ENCODE assay signal across 17 cellular contexts in the genomic region with DNA sequence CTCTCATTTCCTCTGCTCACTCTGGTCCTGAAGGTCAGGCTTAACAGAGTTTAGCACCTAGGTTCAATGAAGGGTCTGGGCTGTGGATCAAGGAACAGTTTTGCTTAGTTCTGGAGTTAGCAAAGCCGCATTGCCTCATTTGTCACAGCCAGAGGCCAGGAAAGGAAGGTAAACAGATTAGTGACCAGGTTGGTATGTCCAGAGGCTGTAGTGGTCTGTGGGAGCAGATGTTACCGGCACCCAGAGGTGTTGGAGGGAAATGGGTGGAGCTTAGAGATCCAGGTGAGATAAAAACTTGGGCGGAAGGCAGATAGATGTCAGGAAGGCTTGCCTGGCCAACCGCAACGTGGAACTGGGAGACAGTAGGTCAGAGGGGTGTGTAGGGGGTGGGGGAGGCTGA. TPM values are rescaled to one million over a fixed set of nuclear protein-coding genes. Genes with fewer than 3 reads are reported as not detected.
A peak's percentile ranks its signal among the peaks of the same experiment; 100 is the strongest.
DNase-seq lines count a peak whose midpoint lies in the region; ATAC-seq, FAIRE-seq and TF ChIP-seq lines count a peak whose summit lies in the region.
"Had no signal": no experiment of that assay in that cellular context is flagged by ENCODE, and none has a peak within 500 bp of the region (broad histone marks: within the 10 kb centered on the region; RNA-seq: fewer than 3 reads in every experiment).

No MANE protein-coding gene starts in this region.

- H3K36me3 Mint-ChIP-seq in activated naive CD4-positive, alpha-beta T cell treated with anti-CD3 and anti-CD28 coated beads, Interleukin-2, amount 50 U/mL, for 72 hours = no peaks in the 10 kb centered on the region
- H3K36me3 Mint-ChIP-seq in activated naive CD4-positive, alpha-beta T cell treated with anti-CD3 and anti-CD28 coated beads, Interleukin-2, amount 10 ng/mL, durations not matched to agents 7 days and 5 days = peaks cover 15% of the 10 kb centered on the region

- no peaks in the 10 kb centered on the region for H4K20me1 ChIP-seq in hepatocyte (ENCODE audit: insufficient read depth, poor library complexity, severe bottlenecking)

- H3K27me3 Mint-ChIP-seq in activated naive CD4-positive, alpha-beta T cell treated with anti-CD3 and anti-CD28 coated beads, Interleukin-2, amount 10 ng/mL, durations not matched to agents 7 days and 5 days = peaks cover 3% of the 10 kb centered on the region

- no peak overlapping the region for H2AFZ ChIP-seq in hepatocyte

- H3K4me3 Mint-ChIP-seq in activated naive CD4-positive, alpha-beta T cell treated with anti-CD3 and anti-CD28 coated beads, Interleukin-2, amount 10 ng/mL, durations not matched to agents 7 days and 5 days = no peak overlapping the region
- H3K4me3 Mint-ChIP-seq: nephron had no signal

- H3K4me1 ChIP-seq in hepatocyte (ENCODE audit: insufficient read depth) = peaks cover 10% of the 10 kb centered on the region
- H3K4me1 ChIP-seq in spleen = no peaks in the 10 kb centered on the region
- no peaks in the 10 kb centered on the region for H3K4me1 ChIP-seq in small intestine (ENCODE audit: control insufficient read depth in 2 of 2, insufficient read depth in 1 of 2, low read depth in 1 of 2, low read length in 1 of 2)
- H3K4me1 ChIP-seq: Peyer's patch had no signal

- DNase-seq in activated naive CD4-positive, alpha-beta T cell treated with anti-CD3 and anti-CD28 coated beads, Interleukin-2, amount 50 U/mL, for 72 hours (ENCODE audit: low spot score in 2 of 2) = no peak
- no peak for DNase-seq in activated naive CD4-positive, alpha-beta T cell treated with anti-CD3 and anti-CD28 coated beads, Interleukin-2, amount 10 ng/mL, durations not matched to agents 7 days and 5 days
- DNase-seq in NCI-H69 (lab: John Stamatoyannopoulos, UW) = peak; percentile 72
- peak; percentile 50 for DNase-seq in hepatocyte (ENCODE audit: low spot score)
- DNase-seq in spleen = peak; percentile 30
- DNase-seq in small intestine = no peak
- no peak for DNase-seq in cerebellum (ENCODE audit: low spot score)
- DNase-seq in stimulated activated CD4-positive, alpha-beta T cell treated with anti-CD3 and anti-CD28 coated beads, Interleukin-15, amount 100 ng/mL, for 24 hours = no peak
- DNase-seq: activated CD4-positive, alpha-beta T cell treated with anti-CD3 and anti-CD28 coated beads, Interleukin-2, amount 50 U/mL, for 48 hours; activated naive CD4-positive, alpha-beta T cell; DMS79; NCI-H2227 treated with DMSO at 0.1 percent for 48 hours; Peyer's patch had no signal

- H3K4me3 ChIP-seq in hepatocyte (no peak overlapping the region), spleen (no peak overlapping the region), small intestine (ENCODE audit: low read depth in 1 of 2, low read length in 2 of 2) (no peak overlapping the region)
- H3K4me3 ChIP-seq: GM12878, Peyer's patch, upper lobe of left lung had no signal

- H3K27ac ChIP-seq in hepatocyte (peak overlapping the region; percentile 61), spleen (peak overlapping the region in 1 of 8 donors; percentile 8), small intestine (ENCODE audit: low read depth in 1 of 2, low read length in 1 of 2) (no peak overlapping the region)
- H3K27ac ChIP-seq: Peyer's patch had no signal

- no peaks in the 10 kb centered on the region for H3K9me2 ChIP-seq in hepatocyte (replicated peaks; ENCODE audit: insufficient read depth)

- no peaks in the 10 kb centered on the region for H3K79me2 ChIP-seq in hepatocyte

- intact Hi-C loops in spleen (cut with DNase I; ENCODE audit: low total_unique reads) = no loop called here

- FAIRE-seq in small intestine (lab: Jason Lieb, UNC) = no peak
- FAIRE-seq: colon, GM12878 had no signal

- TF ChIP-seq POLR2A in spleen (IDR thresholded peaks at IDR 0.05) = no peak

- H3K9me3 ChIP-seq in hepatocyte (ENCODE audit: low read depth) (no peaks in the 10 kb centered on the region), spleen (no peaks in the 10 kb centered on the region), small intestine (ENCODE audit: control insufficient read depth, low read depth) (no peaks in the 10 kb centered on the region)
- H3K9me3 ChIP-seq: Peyer's patch, upper lobe of left lung had no signal

- H3K27me3 ChIP-seq in hepatocyte (no peaks in the 10 kb centered on the region), spleen (replicated peaks in 1 of 7) (no peaks in the 10 kb centered on the region), small intestine (ENCODE audit: control insufficient read depth in 2 of 2, insufficient read depth in 2 of 2, low read length in 2 of 2) (no peaks in the 10 kb centered on the region)
- H3K27me3 ChIP-seq: Peyer's patch, upper lobe of left lung had no signal

- CTCF ChIA-PET in activated naive CD4-positive, alpha-beta T cell treated with anti-CD3 and anti-CD28 coated beads, Interleukin-2, amount 10 ng/mL, durations not matched to agents 7 days and 5 days (lab: Charles Lee) = no interaction called here

- H3K36me3 ChIP-seq in hepatocyte (replicated peaks; ENCODE audit: insufficient read depth, low read depth) (no peaks in the 10 kb centered on the region), spleen (peaks cover 0 to 39% (median 31%) of the 10 kb centered on the region in 6 donors), small intestine (ENCODE audit: control insufficient read depth in 2 of 2, insufficient read depth in 2 of 2, low read length in 2 of 2) (peaks cover 6 to 16% of the 10 kb centered on the region in 2 donors)

- no peak for TF ChIP-seq CTCF in hepatocyte (IDR thresholded peaks at IDR 0.05; ENCODE audit: poor library complexity)
- TF ChIP-seq CTCF in spleen (IDR thresholded peaks at IDR 0.05 in 8 of 11, conservative IDR thresholded peaks at IDR 0.05 in 3 of 11) = no peak

- peaks cover 8% of the 10 kb centered on the region for H3K4me1 Mint-ChIP-seq in activated naive CD4-positive, alpha-beta T cell treated with anti-CD3 and anti-CD28 coated beads, Interleukin-2, amount 10 ng/mL, durations not matched to agents 7 days and 5 days
- H3K4me1 Mint-ChIP-seq: nephron had no signal

- H3K27ac Mint-ChIP-seq in activated naive CD4-positive, alpha-beta T cell treated with anti-CD3 and anti-CD28 coated beads, Interleukin-2, amount 50 U/mL, for 72 hours = peak overlapping the region; percentile 49 to 92
- no peak overlapping the region for H3K27ac Mint-ChIP-seq in activated naive CD4-positive, alpha-beta T cell treated with anti-CD3 and anti-CD28 coated beads, Interleukin-2, amount 10 ng/mL, durations not matched to agents 7 days and 5 days

- no peak for ATAC-seq in activated naive CD4-positive, alpha-beta T cell treated with anti-CD3 and anti-CD28 coated beads, Interleukin-2, amount 50 U/mL, for 72 hours
- ATAC-seq: GM12878 had no signal

- no peak overlapping the region for H3K4me2 ChIP-seq in hepatocyte

- 33% methylated on average over 5 of the region's 5 CpGs for WGBS in hepatocyte (ENCODE audit: low lambda C conversion rate, missing lambda C conversion rate)
- 42 to 49% (median 46%) methylated on average over 5 of the region's 5 CpGs for WGBS in spleen, 5 donors
- 20 to 35% (median 24%) methylated on average over 5 of the region's 5 CpGs for WGBS in small intestine, 3 donors

- no peaks in the 10 kb centered on the region for H3K9me3 Mint-ChIP-seq in activated naive CD4-positive, alpha-beta T cell treated with anti-CD3 and anti-CD28 coated beads, Interleukin-2, amount 50 U/mL, for 72 hours
- no peaks in the 10 kb centered on the region for H3K9me3 Mint-ChIP-seq in activated naive CD4-positive, alpha-beta T cell treated with anti-CD3 and anti-CD28 coated beads, Interleukin-2, amount 10 ng/mL, durations not matched to agents 7 days and 5 days
- H3K9me3 Mint-ChIP-seq: nephron had no signal

RNA-seq across cellular contexts. Expression of gene ZMIZ2, which starts 36.6 kb away (rescaled TPM):
- 100 to 1,000 TPM; 124 to 176 TPM for total RNA-seq in activated naive CD4-positive, alpha-beta T cell treated with anti-CD3 and anti-CD28 coated beads, Interleukin-2, amount 50 U/mL, for 72 hours
- total RNA-seq in hepatocyte (6.2 and 10.5 TPM in 2 replicates), spleen (100 to 1,000 TPM in 4 of 7 donors, 10 to 100 TPM in 3; 35.6 to 160 (median 125) TPM), cerebellum (24.6 TPM)
- polyA plus RNA-seq in hepatocyte (37.0 and 39.6 TPM in 2 replicates), spleen (10 to 100 TPM; 27.7 to 95.7 (median 64.5) TPM), small intestine (10 to 100 TPM; 18.9 to 43.5 (median 31.8) TPM)

Comparison
In these comparisons a context has a peak if more than half of its experiments do, and no peak if none do; other contexts are left out.
1. DNase-seq: peak in NCI-H69 (single experiment), hepatocyte (single experiment) and spleen (single experiment); none in activated naive CD4-positive, alpha-beta T cell treated with anti-CD3 and anti-CD28 coated beads, Interleukin-2, amount 50 U/mL, for 72 hours (0 of 2), activated naive CD4-positive, alpha-beta T cell treated with anti-CD3 and anti-CD28 coated beads, Interleukin-2, amount 10 ng/mL, durations not matched to agents 7 days and 5 days (single experiment), small intestine (single experiment), cerebellum (single experiment) and stimulated activated CD4-positive, alpha-beta T cell treated with anti-CD3 and anti-CD28 coated beads, Interleukin-15, amount 100 ng/mL, for 24 hours (single experiment).